In genomic region chr10:112122827-112123226, GRCh38 we compare ENCODE assay signal across 31 cellular contexts.
"Had no signal": no experiment of that assay in that cellular context is flagged by ENCODE, and none has a peak within 500 bp of the region (broad histone marks: within the 10 kb centered on the region; RNA-seq: fewer than 3 reads in every experiment).

No MANE protein-coding gene starts in this region.

- H3K9me3 ChIP-seq: SJSA1 had no signal

- H3K27ac ChIP-seq: SJSA1, WERI-Rb-1 had no signal

- ATAC-seq: activated CD8-positive, alpha-beta memory T cell treated with anti-CD3 and anti-CD28 coated beads, Interleukin-2, amount 10 ng/mL, durations not matched to agents 7 days and 5 days; activated naive CD8-positive, alpha-beta T cell treated with anti-CD3 and anti-CD28 coated beads, Interleukin-2, amount 50 U/mL, for 24 hours had no signal

- H3K36me3 ChIP-seq: SJSA1, WERI-Rb-1 had no signal

- DNase-seq: activated CD4-positive, alpha-beta memory T cell treated with anti-CD3 and anti-CD28 coated beads, Interleukin-2, amount 10 ng/mL, durations not matched to agents 7 days and 5 days; activated CD4-positive, alpha-beta T cell treated with anti-CD3 and anti-CD28 coated beads for 1 hour; activated CD4-positive, alpha-beta T cell treated with anti-CD3 and anti-CD28 coated beads for 48 hours; activated CD4-positive, CD25-positive, alpha-beta regulatory T cell; activated CD8-positive, alpha-beta memory T cell treated with anti-CD3 and anti-CD28 coated beads for 24 hours; activated CD8-positive, alpha-beta memory T cell treated with anti-CD3 and anti-CD28 coated beads, Interleukin-2, amount 10 ng/mL, durations not matched to agents 7 days and 5 days; activated CD8-positive, alpha-beta memory T cell treated with anti-CD3 and anti-CD28 coated beads, Interleukin-2, amount 50 U/mL, for 48 hours; activated effector memory CD4-positive, alpha-beta T cell treated with Interleukin-2 at 50 U/mL for 16 hours; activated naive CD4-positive, alpha-beta T cell treated with anti-CD3 and anti-CD28 coated beads, Interleukin-2, amount 10 ng/mL, durations not matched to agents 7 days and 5 days; activated naive CD8-positive, alpha-beta T cell treated with anti-CD3 and anti-CD28 coated beads, Interleukin-2, amount 50 U/mL, for 24 hours; activated T-cell treated with anti-CD3 and anti-CD28 coated beads, Interleukin-2, amount 50 U/mL, for 48 hours; anterior cingulate cortex; central memory CD4-positive, alpha-beta T cell; NCI-H1092 treated with DMSO at 0.1 percent for 48 hours; NCI-H1417; NCI-H146; NCI-H187; NCI-H2029 treated with DMSO at 0.1 percent for 48 hours; NCI-H226; NCI-H446 treated with DMSO at 0.1 percent for 48 hours; NCI-H524; NCI-H69; NCI-H82; NK-92 treated with Interleukin-12 subunit alpha and Interleukin-12 subunit beta, amount 100 ng/mL, for 24 hours; SHP77; SW 1271; T-helper 1 cell; T-helper 2 cell; T-helper 9 cell; WERI-Rb-1 had no signal

- H3K4me1 ChIP-seq: SJSA1 had no signal

- H3K4me3 ChIP-seq: SJSA1 had no signal
